In genomic region chr5:36881304-36881703, GRCh38 we compare ENCODE assay signal across 19 cellular contexts. TPM values are rescaled to one million over a fixed set of nuclear protein-coding genes. Genes with fewer than 3 reads are reported as not detected.
DNase-seq lines count a peak whose midpoint lies in the region; ATAC-seq, FAIRE-seq and TF ChIP-seq lines count a peak whose summit lies in the region.
"Had no signal": no experiment of that assay in that cellular context is flagged by ENCODE, and none has a peak within 500 bp of the region (broad histone marks: within the 10 kb centered on the region; RNA-seq: fewer than 3 reads in every experiment).

No MANE protein-coding gene starts in this region.

- no peaks in the 10 kb centered on the region for H3K27me3 Mint-ChIP-seq in T-helper 2 cell treated with Interferon-gamma antibody and Interleukin-4, amounts not matched to agents 5 μg/mL and 100 μg/mL, for 36 hours (ENCODE audit: low read depth)
- no peaks in the 10 kb centered on the region for H3K27me3 Mint-ChIP-seq in activated naive CD8-positive, alpha-beta T cell treated with anti-CD3 and anti-CD28 coated beads, Interleukin-2, amount 50 U/mL, for 24 hours
- no peaks in the 10 kb centered on the region for H3K27me3 Mint-ChIP-seq in neural crest cell (ENCODE audit: low read depth)
- H3K27me3 Mint-ChIP-seq: activated naive CD4-positive, alpha-beta T cell treated with anti-CD3 and anti-CD28 coated beads, Interleukin-2, amount 10 ng/mL, durations not matched to agents 7 days and 5 days; progenitor cell of endocrine pancreas; stimulated activated memory B cell treated with anti-CD40 and anti-IgM and Interleukin-4, amounts not matched to agents 10 μg/mL and 1 μg/mL and 100 μg/mL, for 72 hours had no signal

- TF ChIP-seq POLR2A in H54 (IDR thresholded peaks at IDR 0.05; ENCODE audit: low read depth, low read length) = no peak

- no peak for TF ChIP-seq CTCF in neural crest cell (conservative IDR thresholded peaks at IDR 0.05)

- no peak for DNase-seq in T-helper 2 cell treated with Interferon-gamma antibody and Interleukin-4, amounts not matched to agents 5 μg/mL and 100 μg/mL, for 36 hours (ENCODE audit: low spot score)
- DNase-seq in T-helper 2 cell = no peak
- DNase-seq in H54 (ENCODE audit: insufficient read length, low spot score) = no peak
- DNase-seq in activated naive CD8-positive, alpha-beta T cell treated with anti-CD3 and anti-CD28 coated beads, Interleukin-2, amount 50 U/mL, for 24 hours = no peak
- no peak for DNase-seq in neural crest cell (ENCODE audit: low read depth, low spot score)
- DNase-seq in SW 1271 (lab: John Stamatoyannopoulos, UW) = no peak
- DNase-seq: activated naive CD4-positive, alpha-beta T cell treated with anti-CD3 and anti-CD28 coated beads, Interleukin-2, amount 10 ng/mL, durations not matched to agents 7 days and 5 days; body of pancreas; C1 segment of cervical spinal cord; dermis blood vessel endothelial cell; DMS79; NCI-H187 treated with DMSO at 0.1 percent for 48 hours; NCI-H446 treated with DMSO at 0.1 percent for 48 hours; SHP77 treated with DMSO at 0.1 percent for 48 hours; stimulated activated CD4-positive, alpha-beta T cell treated with anti-CD3 and anti-CD28 coated beads, Interleukin-12 subunit alpha, Interleukin-12 subunit beta, amount 100 ng/mL, for 4 hours had no signal

- H3K9me3 Mint-ChIP-seq in T-helper 2 cell treated with Interferon-gamma antibody and Interleukin-4, amounts not matched to agents 5 μg/mL and 100 μg/mL, for 36 hours = no peaks in the 10 kb centered on the region
- H3K9me3 Mint-ChIP-seq in activated naive CD8-positive, alpha-beta T cell treated with anti-CD3 and anti-CD28 coated beads, Interleukin-2, amount 50 U/mL, for 24 hours = no peaks in the 10 kb centered on the region
- no peaks in the 10 kb centered on the region for H3K9me3 Mint-ChIP-seq in neural crest cell
- H3K9me3 Mint-ChIP-seq: activated naive CD4-positive, alpha-beta T cell treated with anti-CD3 and anti-CD28 coated beads, Interleukin-2, amount 10 ng/mL, durations not matched to agents 7 days and 5 days; stimulated activated memory B cell treated with anti-CD40 and anti-IgM and Interleukin-4, amounts not matched to agents 10 μg/mL and 1 μg/mL and 100 μg/mL, for 72 hours had no signal

- H3K4me1 Mint-ChIP-seq in T-helper 2 cell treated with Interferon-gamma antibody and Interleukin-4, amounts not matched to agents 5 μg/mL and 100 μg/mL, for 36 hours (ENCODE audit: low read depth) = peaks cover 42% of the 10 kb centered on the region
- peaks cover 61% of the 10 kb centered on the region for H3K4me1 Mint-ChIP-seq in activated naive CD8-positive, alpha-beta T cell treated with anti-CD3 and anti-CD28 coated beads, Interleukin-2, amount 50 U/mL, for 24 hours
- peaks cover 45% of the 10 kb centered on the region for H3K4me1 Mint-ChIP-seq in neural crest cell

- peak; percentile 66 for FAIRE-seq in H54 (lab: Jason Lieb, UNC)

- no peak overlapping the region for H3K27ac Mint-ChIP-seq in T-helper 2 cell treated with Interferon-gamma antibody and Interleukin-4, amounts not matched to agents 5 μg/mL and 100 μg/mL, for 36 hours
- peak overlapping the region; percentile 30 for H3K27ac Mint-ChIP-seq in activated naive CD8-positive, alpha-beta T cell treated with anti-CD3 and anti-CD28 coated beads, Interleukin-2, amount 50 U/mL, for 24 hours
- no peak overlapping the region for H3K27ac Mint-ChIP-seq in neural crest cell (ENCODE audit: unreplicated experiment)
- H3K27ac Mint-ChIP-seq: activated naive CD4-positive, alpha-beta T cell treated with anti-CD3 and anti-CD28 coated beads, Interleukin-2, amount 10 ng/mL, durations not matched to agents 7 days and 5 days; progenitor cell of endocrine pancreas had no signal

- no peak for ATAC-seq in activated naive CD8-positive, alpha-beta T cell treated with anti-CD3 and anti-CD28 coated beads, Interleukin-2, amount 50 U/mL, for 24 hours
- ATAC-seq in HG03439 (IDR thresholded peaks at IDR 0.05; ENCODE audit: unreplicated experiment) = no peak
- no peak for ATAC-seq in HG03097 (IDR thresholded peaks at IDR 0.05; ENCODE audit: low FRiP score, unreplicated experiment)
- ATAC-seq: body of pancreas; stimulated activated memory B cell treated with anti-CD40 and anti-IgM and Interleukin-4, amounts not matched to agents 10 μg/mL and 1 μg/mL and 100 μg/mL, for 72 hours had no signal

- H3K36me3 Mint-ChIP-seq in T-helper 2 cell treated with Interferon-gamma antibody and Interleukin-4, amounts not matched to agents 5 μg/mL and 100 μg/mL, for 36 hours (ENCODE audit: low read depth) = peaks cover 6% of the 10 kb centered on the region
- peaks cover 6% of the 10 kb centered on the region for H3K36me3 Mint-ChIP-seq in activated naive CD8-positive, alpha-beta T cell treated with anti-CD3 and anti-CD28 coated beads, Interleukin-2, amount 50 U/mL, for 24 hours (ENCODE audit: low read depth)
- H3K36me3 Mint-ChIP-seq in neural crest cell (ENCODE audit: low read depth) = peaks cover 5% of the 10 kb centered on the region

- peak overlapping the region; percentile 27 for H3K4me3 Mint-ChIP-seq in T-helper 2 cell treated with Interferon-gamma antibody and Interleukin-4, amounts not matched to agents 5 μg/mL and 100 μg/mL, for 36 hours
- no peak overlapping the region for H3K4me3 Mint-ChIP-seq in activated naive CD8-positive, alpha-beta T cell treated with anti-CD3 and anti-CD28 coated beads, Interleukin-2, amount 50 U/mL, for 24 hours
- H3K4me3 Mint-ChIP-seq in neural crest cell = peak overlapping the region; percentile 52
- H3K4me3 Mint-ChIP-seq: activated naive CD4-positive, alpha-beta T cell treated with anti-CD3 and anti-CD28 coated beads, Interleukin-2, amount 10 ng/mL, durations not matched to agents 7 days and 5 days had no signal

RNA-seq across cellular contexts. Expression of gene NIPBL, which starts 4.7 kb away (rescaled TPM):
- 66.3 and 67.8 TPM in 2 replicates for total RNA-seq in neural crest cell
